ENCODE assay signal across 16 cellular contexts in genomic region chr3:120088622-120089021, GRCh38. TPM values are rescaled to one million over a fixed set of nuclear protein-coding genes. Genes with fewer than 3 reads are reported as not detected.
A peak's percentile ranks its signal among the peaks of the same experiment; 100 is the strongest.
DNase-seq lines count a peak whose midpoint lies in the region; ATAC-seq, FAIRE-seq and TF ChIP-seq lines count a peak whose summit lies in the region.
"Had no signal": no experiment of that assay in that cellular context is flagged by ENCODE, and none has a peak within 500 bp of the region (broad histone marks: within the 10 kb centered on the region; RNA-seq: fewer than 3 reads in every experiment).

No MANE protein-coding gene starts in this region.

- dilution Hi-C loops in endothelial cell of umbilical vein (cut with MboI; ENCODE audit: extremely low pct_ligation_motif_present, low sequenced_read_pairs): no loop called here

- no peak overlapping the region for H3K14ac ChIP-seq in trophoblast cell (ENCODE audit: low read length)

- POLR2A ChIA-PET in PC-3 (lab: Charles Lee; ENCODE audit: unreplicated experiment) (no interaction called here), endothelial cell of umbilical vein (lab: Charles Lee) (no interaction called here)

- H3K9me3 Mint-ChIP-seq in activated T-cell treated with anti-CD3 and anti-CD28 coated beads, Interleukin-2, amount 50 U/mL, for 24 hours: no peaks in the 10 kb centered on the region

- H3K27me3 ChIP-seq in PC-3 (ENCODE audit: low read length) (no peaks in the 10 kb centered on the region), endothelial cell of umbilical vein (ENCODE audit: control insufficient read depth in 2 of 2, insufficient read depth in 2 of 2, low read length in 2 of 2) (no peaks in the 10 kb centered on the region), trophoblast cell (ENCODE audit: insufficient read depth, low read length) (no peaks in the 10 kb centered on the region)

- BruUV-seq in PC-3 (replicated peaks; lab: Mats Ljungman, UMichigan) (no TSS peak), endothelial cell of umbilical vein (replicated peaks; lab: Mats Ljungman, UMichigan) (no TSS peak)

- no peak for DNase-seq in activated T-cell treated with anti-CD3 and anti-CD28 coated beads, Interleukin-2, amount 50 U/mL, for 24 hours
- DNase-seq in activated T-cell treated with anti-CD3 and anti-CD28 coated beads for 4 hours (no peak), PC-3 (no peak), endothelial cell of umbilical vein (ENCODE audit: low read depth, low spot score) (no peak), trophoblast cell (no peak), NCI-H748 (lab: John Stamatoyannopoulos, UW; ENCODE audit: unreplicated experiment) (no peak), NOMO-1 treated with dmso at 0.1 percent for 144 hours (lab: John Stamatoyannopoulos, UW; ENCODE audit: unreplicated experiment) (no peak), GOT3 (lab: John Stamatoyannopoulos, UW) (no peak)
- DNase-seq: activated CD4-positive, alpha-beta T cell treated with anti-CD3 and anti-CD28 coated beads for 1 hour; anterior cingulate cortex; GF-D8; mucosa of descending colon; NCI-H2081 treated with DMSO at 0.1 percent for 48 hours; NCI-H526 treated with DMSO at 0.1 percent for 48 hours had no signal

- no CpG with 5 or more reads among the region's 3 CpGs for WGBS in trophoblast cell (ENCODE audit: extremely low coverage, insufficient coverage, insufficient read length)

- peaks cover 100% of the 10 kb centered on the region for H3K79me2 ChIP-seq in PC-3 (ENCODE audit: low read length)
- H3K79me2 ChIP-seq in endothelial cell of umbilical vein (ENCODE audit: control insufficient read depth, insufficient read depth, low read length): peaks cover 100% of the 10 kb centered on the region
- H3K79me2 ChIP-seq in trophoblast cell (ENCODE audit: control insufficient read depth, insufficient read depth, low read length, poor library complexity): peaks cover 17% of the 10 kb centered on the region

- FAIRE-seq in endothelial cell of umbilical vein (lab: Jason Lieb, UNC): no peak
- FAIRE-seq: A204.1 had no signal

- no peak for TF ChIP-seq POLR2A in endothelial cell of umbilical vein (IDR thresholded peaks at IDR 0.05; ENCODE audit: low read depth, low read length)

- no peak overlapping the region for H2BK120ac ChIP-seq in trophoblast cell (ENCODE audit: insufficient read depth, low read length, poor library complexity)

- H3K27ac Mint-ChIP-seq in activated T-cell treated with anti-CD3 and anti-CD28 coated beads, Interleukin-2, amount 50 U/mL, for 24 hours: peak overlapping the region; percentile 12

- H3K4me2 ChIP-seq in PC-3 (ENCODE audit: low read length) (peak overlapping the region; percentile 84), endothelial cell of umbilical vein (ENCODE audit: insufficient read depth, low read length) (peak overlapping the region; percentile 99), trophoblast cell (ENCODE audit: low read length) (no peak overlapping the region)

- no peak overlapping the region for H3K23ac ChIP-seq in trophoblast cell (ENCODE audit: low read length)

- H2BK5ac ChIP-seq in trophoblast cell (ENCODE audit: low read depth, low read length, poor library complexity): no peak overlapping the region

- H3K36me3 Mint-ChIP-seq in activated T-cell treated with anti-CD3 and anti-CD28 coated beads, Interleukin-2, amount 50 U/mL, for 24 hours (ENCODE audit: low read depth): peaks cover 19% of the 10 kb centered on the region

- no peak overlapping the region for H4K8ac ChIP-seq in trophoblast cell (ENCODE audit: low read depth, low read length)

- H3K4me3 ChIP-seq in PC-3 (ENCODE audit: low read length) (peak overlapping the region; percentile 10; the same call in 1 of the 2 replicates), endothelial cell of umbilical vein (replicated peaks in 1 of 3; ENCODE audit: insufficient read depth in 1 of 3, low read depth in 1 of 3, low read length in 3 of 3) (no peak overlapping the region), trophoblast cell (ENCODE audit: low read depth, low read length) (no peak overlapping the region)
- H3K4me3 ChIP-seq: coronary artery, mucosa of descending colon had no signal

- H4K12ac ChIP-seq in trophoblast cell (ENCODE audit: low read depth, low read length): no peak overlapping the region

- H3K4me1 ChIP-seq in PC-3 (ENCODE audit: insufficient read depth, low read length) (peaks cover 20% of the 10 kb centered on the region), endothelial cell of umbilical vein (ENCODE audit: control insufficient read depth, extremely low read depth, insufficient read depth, low read length) (peaks cover 26% of the 10 kb centered on the region), trophoblast cell (ENCODE audit: control insufficient read depth in 1 of 2, insufficient read depth in 2 of 2, low read length in 2 of 2) (peaks cover 0 to 3% of the 10 kb centered on the region in 2 experiments)

- no peak overlapping the region for H4K91ac ChIP-seq in trophoblast cell (ENCODE audit: low read depth, low read length)

- H3K18ac ChIP-seq in trophoblast cell (ENCODE audit: low read length): no peak overlapping the region

- H2AK5ac ChIP-seq in trophoblast cell (ENCODE audit: low read length): no peak overlapping the region

- H3K9ac ChIP-seq in PC-3 (ENCODE audit: low read length): no peak overlapping the region
- no peak overlapping the region for H3K9ac ChIP-seq in endothelial cell of umbilical vein (replicated peaks; ENCODE audit: extremely low read depth, insufficient read depth, low read length)
- no peak overlapping the region for H3K9ac ChIP-seq in trophoblast cell (ENCODE audit: low read length)

- no peaks in the 10 kb centered on the region for H3K9me2 ChIP-seq in PC-3 (replicated peaks; ENCODE audit: low read length)

- no peaks in the 10 kb centered on the region for H3K79me1 ChIP-seq in trophoblast cell (ENCODE audit: low read length)

- H3K4ac ChIP-seq in trophoblast cell (ENCODE audit: low read depth, low read length): peak overlapping the region; percentile 93

- H4K20me1 ChIP-seq in PC-3 (ENCODE audit: low read length): peaks cover 77% of the 10 kb centered on the region
- peaks cover 44% of the 10 kb centered on the region for H4K20me1 ChIP-seq in endothelial cell of umbilical vein (replicated peaks; ENCODE audit: control insufficient read depth, extremely low read depth, insufficient read depth, low read length)

- no peaks in the 10 kb centered on the region for H3F3A ChIP-seq in PC-3 (ENCODE audit: low read length, unreplicated experiment)

- no peak overlapping the region for H3K27ac ChIP-seq in PC-3 (ENCODE audit: low read length)
- H3K27ac ChIP-seq in endothelial cell of umbilical vein (ENCODE audit: insufficient read depth, low read depth, low read length): no peak overlapping the region
- no peak overlapping the region for H3K27ac ChIP-seq in trophoblast cell (ENCODE audit: low read depth, low read length)
- H3K27ac ChIP-seq: coronary artery had no signal

- H2BK12ac ChIP-seq in trophoblast cell (ENCODE audit: low read length): no peak overlapping the region

- H3K9me1 ChIP-seq in endothelial cell of umbilical vein (replicated peaks; ENCODE audit: control insufficient read depth, extremely low read depth, insufficient read depth, low read length): peaks cover 9% of the 10 kb centered on the region

- no peak overlapping the region for H3K4me3 Mint-ChIP-seq in activated T-cell treated with anti-CD3 and anti-CD28 coated beads, Interleukin-2, amount 50 U/mL, for 24 hours

- H3K4me1 Mint-ChIP-seq in activated T-cell treated with anti-CD3 and anti-CD28 coated beads, Interleukin-2, amount 50 U/mL, for 24 hours (ENCODE audit: low read depth): peaks cover 34% of the 10 kb centered on the region

- no peaks in the 10 kb centered on the region for H3K9me3 ChIP-seq in PC-3 (ENCODE audit: low read length)
- H3K9me3 ChIP-seq in endothelial cell of umbilical vein (replicated peaks; ENCODE audit: control insufficient read depth, insufficient read depth, low read length): no peaks in the 10 kb centered on the region
- no peaks in the 10 kb centered on the region for H3K9me3 ChIP-seq in trophoblast cell (ENCODE audit: insufficient read depth, low read depth, low read length)
- H3K9me3 ChIP-seq: mucosa of descending colon had no signal

- intact Hi-C loops in PC-3 (cut with micrococcal nuclease): no loop called here
- intact Hi-C loops in endothelial cell of umbilical vein (cut with micrococcal nuclease): no loop called here

- CTCF ChIA-PET in PC-3 (lab: Charles Lee): no interaction called here
- CTCF ChIA-PET in endothelial cell of umbilical vein (lab: Charles Lee): interaction anchor here (5.0 kb wide), 1 partner anchor 196 kb away, joined by 28 read pairs; no protein-coding TSS in a partner anchor

- H3K36me3 ChIP-seq in PC-3 (ENCODE audit: low read depth, low read length) (no peaks in the 10 kb centered on the region), endothelial cell of umbilical vein (ENCODE audit: control insufficient read depth in 2 of 2, extremely low read depth in 1 of 2, insufficient read depth in 2 of 2, low read length in 2 of 2) (no peaks in the 10 kb centered on the region), trophoblast cell (ENCODE audit: control insufficient read depth in 1 of 2, insufficient read depth in 2 of 2, low read length in 2 of 2) (peaks cover 0 to 2% of the 10 kb centered on the region in 2 experiments)

- no peak for TF ChIP-seq CTCF in PC-3 (conservative IDR thresholded peaks at IDR 0.05; ENCODE audit: low read depth, low read length)
- TF ChIP-seq CTCF in endothelial cell of umbilical vein (IDR thresholded peaks at IDR 0.05; ENCODE audit: extremely low read depth in 1 of 2, insufficient read depth in 1 of 2, low read depth in 1 of 2, low read length in 2 of 2): no peak

- ATAC-seq in PC-3: no peak
- ATAC-seq: mucosa of descending colon had no signal

- H3K27me3 Mint-ChIP-seq in activated T-cell treated with anti-CD3 and anti-CD28 coated beads, Interleukin-2, amount 50 U/mL, for 24 hours: no peaks in the 10 kb centered on the region

- H2AFZ ChIP-seq in PC-3 (ENCODE audit: low read length) (no peak overlapping the region), endothelial cell of umbilical vein (ENCODE audit: low read depth, low read length) (no peak overlapping the region), trophoblast cell (ENCODE audit: insufficient read depth, low read length, poor library complexity) (no peak overlapping the region)

TF ChIP-seq in endothelial cell of umbilical vein, 7 proteins besides CTCF, POLR2A, EP300 and RAD21 (continues in another document):
- TF ChIP-seq GATA2 (IDR thresholded peaks at IDR 0.05; ENCODE audit: insufficient read depth, insufficient read length, low read depth, low read length): no peak
- no peak for TF ChIP-seq JUN (IDR thresholded peaks at IDR 0.05; ENCODE audit: borderline replicate concordance, insufficient read depth, insufficient read length, low read depth)

RNA-seq across cellular contexts. Expression of gene GSK3B, which starts 5.6 kb away (rescaled TPM):
- total RNA-seq in PC-3 (2014; rRNA removed) (55.8 and 71.9 TPM in 2 replicates), endothelial cell of umbilical vein (50.1 and 52.0 TPM in 2 replicates)
- 19.2 and 22.1 TPM in 2 replicates for polyA plus RNA-seq in endothelial cell of umbilical vein
- polyA plus RNA-seq in endothelial cell of umbilical vein (2011; cell fraction: cytosol; rRNA removed): 20.8 and 21.9 TPM in 2 replicates
- polyA plus RNA-seq in endothelial cell of umbilical vein (2011; cell fraction: nucleus; rRNA removed): 21.7 and 25.9 TPM in 2 replicates
- polyA plus RNA-seq in endothelial cell of umbilical vein (2012): 24.3 and 30.9 TPM in 2 replicates
- 73.4 and 78.2 TPM in 2 replicates for polyA minus RNA-seq in endothelial cell of umbilical vein
- polyA minus RNA-seq in endothelial cell of umbilical vein (2011; cell fraction: cytosol; rRNA and poly(A)+ RNA removed): 54.5 TPM
- polyA minus RNA-seq in endothelial cell of umbilical vein (2011; cell fraction: nucleus; rRNA and poly(A)+ RNA removed): 82.8 and 112 TPM in 2 replicates
- 241 and 242 TPM in 2 replicates for polyA plus RNA-seq in trophoblast cell (2013)
